8 cellular contexts compared by ENCODE assay signal in the genomic region with DNA sequence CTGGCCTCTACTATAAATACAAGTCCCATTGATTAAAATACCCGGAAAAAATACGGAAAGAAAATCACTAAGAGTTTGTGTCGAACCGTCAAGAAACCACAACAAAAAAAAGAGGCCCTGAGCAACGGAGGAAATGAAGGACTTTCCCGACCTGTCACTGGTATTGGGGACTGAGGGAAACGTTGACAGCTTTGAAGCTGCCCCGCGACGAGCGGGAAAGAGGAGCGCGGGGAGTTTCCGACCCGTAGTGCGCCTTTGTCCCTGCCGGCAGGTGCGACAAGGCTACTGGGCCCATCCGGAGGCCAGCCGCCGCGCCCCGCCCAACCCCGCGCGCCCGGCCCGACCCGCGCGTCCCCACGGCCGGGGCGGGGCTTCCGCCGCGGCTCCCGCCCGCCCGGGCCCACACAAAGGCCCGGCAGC. TPM values are rescaled to one million over a fixed set of nuclear protein-coding genes. Genes with fewer than 3 reads are reported as not detected.
DNase-seq lines count a peak whose midpoint lies in the region; ATAC-seq and TF ChIP-seq lines count a peak whose summit lies in the region.

No MANE protein-coding gene starts in this region.

- ATAC-seq in GM19043 (IDR thresholded peaks at IDR 0.05; ENCODE audit: low read depth, unreplicated experiment) (peak; percentile 76), HG03280 (IDR thresholded peaks at IDR 0.05; ENCODE audit: unreplicated experiment) (peak; percentile 80), right lobe of liver (peak; percentile 68 to 87 (median 79))

- H3K4me1 Mint-ChIP-seq in activated CD4-positive, alpha-beta T cell treated with anti-CD3 and anti-CD28 coated beads, Interleukin-2, amount 10 ng/mL, durations not matched to agents 24 days and 14 days: peaks cover 59% of the 10 kb centered on the region

- DNase-seq in AML-193 (lab: John Stamatoyannopoulos, UW) (peak; percentile 75 to 78), NCI-H510A (lab: John Stamatoyannopoulos, UW) (peak; percentile 70), dermis blood vessel endothelial cell (peak; percentile 79), right lobe of liver (peak; percentile 89 to 90 (median 90))
- peak; percentile 95 for DNase-seq in activated CD4-positive, alpha-beta T cell treated with anti-CD3 and anti-CD28 coated beads, Interleukin-2, amount 10 ng/mL, durations not matched to agents 24 days and 14 days
- peak; percentile 64 to 76 for DNase-seq in stimulated activated CD4-positive, alpha-beta T cell treated with anti-CD3 and anti-CD28 coated beads, Interleukin-4, amount 100 ng/mL, for 4 hours

- peak overlapping the region; percentile 36 to 83 (median 72) for H3K4me3 ChIP-seq in right lobe of liver

- H3K27me3 Mint-ChIP-seq in activated CD4-positive, alpha-beta T cell treated with anti-CD3 and anti-CD28 coated beads, Interleukin-2, amount 10 ng/mL, durations not matched to agents 24 days and 14 days: peaks cover 1% of the 10 kb centered on the region

- H3K27ac ChIP-seq in right lobe of liver: peak overlapping the region; percentile 85 to 96 (median 89)

- H3K9me3 ChIP-seq in right lobe of liver: no peaks in the 10 kb centered on the region

- WGBS in right lobe of liver (ENCODE audit: insufficient coverage, low coverage, low lambda C conversion rate, missing lambda C conversion rate): 2% methylated on average over 16 of the region's 41 CpGs

- H3K27ac Mint-ChIP-seq in activated CD4-positive, alpha-beta T cell treated with anti-CD3 and anti-CD28 coated beads, Interleukin-2, amount 10 ng/mL, durations not matched to agents 24 days and 14 days: peak overlapping the region; percentile 97

- intact Hi-C loops in activated CD4-positive, alpha-beta T cell treated with anti-CD3 and anti-CD28 coated beads, Interleukin-2, amount 10 ng/mL, durations not matched to agents 24 days and 14 days (cut with micrococcal nuclease): loop anchor here (1.0 to 10.0 kb wide), 4 partner anchors 87 to 410 kb away; a partner anchor contains a TSS
- intact Hi-C loops in right lobe of liver (cut with DNase I): no loop called here

- peaks cover 62% of the 10 kb centered on the region for H3K36me3 Mint-ChIP-seq in activated CD4-positive, alpha-beta T cell treated with anti-CD3 and anti-CD28 coated beads, Interleukin-2, amount 10 ng/mL, durations not matched to agents 24 days and 14 days (ENCODE audit: low read depth)

- H3K27me3 ChIP-seq in right lobe of liver: no peaks in the 10 kb centered on the region

- no peak for TF ChIP-seq POLR2A in right lobe of liver (IDR thresholded peaks at IDR 0.05)

- H3K4me1 ChIP-seq in right lobe of liver: peaks cover 0 to 63% (median 20%) of the 10 kb centered on the region in 4 donors

- H3K4me3 Mint-ChIP-seq in activated CD4-positive, alpha-beta T cell treated with anti-CD3 and anti-CD28 coated beads, Interleukin-2, amount 10 ng/mL, durations not matched to agents 24 days and 14 days: peak overlapping the region; percentile 96

- no peaks in the 10 kb centered on the region for H3K9me3 Mint-ChIP-seq in activated CD4-positive, alpha-beta T cell treated with anti-CD3 and anti-CD28 coated beads, Interleukin-2, amount 10 ng/mL, durations not matched to agents 24 days and 14 days

- no peak for TF ChIP-seq CTCF in right lobe of liver (IDR thresholded peaks at IDR 0.05)

- peaks cover 15 to 32% (median 23%) of the 10 kb centered on the region in 4 donors for H3K36me3 ChIP-seq in right lobe of liver

RNA-seq across cellular contexts. Expression of a gene that starts 0.4 kb away (rescaled TPM):
- total RNA-seq in activated CD4-positive, alpha-beta T cell treated with anti-CD3 and anti-CD28 coated beads, Interleukin-2, amount 10 ng/mL, durations not matched to agents 24 days and 14 days: 65.7 and 67.8 TPM in 2 replicates
- total RNA-seq in dermis blood vessel endothelial cell (83.9 and 107 TPM in 2 replicates), right lobe of liver (10 to 100 TPM; 17.1 to 36.4 (median 27.2) TPM)

RNA-seq across cellular contexts. Expression of a gene that starts 0.5 kb away (rescaled TPM):
- 254 and 267 TPM in 2 replicates for total RNA-seq in activated CD4-positive, alpha-beta T cell treated with anti-CD3 and anti-CD28 coated beads, Interleukin-2, amount 10 ng/mL, durations not matched to agents 24 days and 14 days
- 113 and 135 TPM in 2 replicates for total RNA-seq in dermis blood vessel endothelial cell
- 10 to 100 TPM; 20.0 to 86.2 (median 41.7) TPM for total RNA-seq in right lobe of liver

RNA-seq across cellular contexts. Expression of a gene that starts 20.3 kb away (rescaled TPM):
- total RNA-seq in activated CD4-positive, alpha-beta T cell treated with anti-CD3 and anti-CD28 coated beads, Interleukin-2, amount 10 ng/mL, durations not matched to agents 24 days and 14 days: 38.7 and 39.0 TPM in 2 replicates
- 67.7 and 70.6 TPM in 2 replicates for total RNA-seq in dermis blood vessel endothelial cell
- 10 to 100 TPM; 23.0 to 63.1 (median 46.9) TPM for total RNA-seq in right lobe of liver

RNA-seq across cellular contexts. Expression of a gene that starts 20.6 kb away (rescaled TPM):
- total RNA-seq in activated CD4-positive, alpha-beta T cell treated with anti-CD3 and anti-CD28 coated beads, Interleukin-2, amount 10 ng/mL, durations not matched to agents 24 days and 14 days: 134 and 135 TPM in 2 replicates
- total RNA-seq in dermis blood vessel endothelial cell: 40.5 and 52.5 TPM in 2 replicates
- 100 to 1,000 TPM in 3 of 6 experiments, 10 to 100 TPM in 3; 60.7 to 193 (median 94.1) TPM for total RNA-seq in right lobe of liver

Comparison
In these comparisons a context has a peak if more than half of its experiments do, and no peak if none do; other contexts are left out.
1. Peak in every context shown above with its lines: DNase-seq, ATAC-seq, H3K4me3 ChIP-seq and H3K27ac ChIP-seq.